ENCODE assay signal across 16 cellular contexts in the genomic region with DNA sequence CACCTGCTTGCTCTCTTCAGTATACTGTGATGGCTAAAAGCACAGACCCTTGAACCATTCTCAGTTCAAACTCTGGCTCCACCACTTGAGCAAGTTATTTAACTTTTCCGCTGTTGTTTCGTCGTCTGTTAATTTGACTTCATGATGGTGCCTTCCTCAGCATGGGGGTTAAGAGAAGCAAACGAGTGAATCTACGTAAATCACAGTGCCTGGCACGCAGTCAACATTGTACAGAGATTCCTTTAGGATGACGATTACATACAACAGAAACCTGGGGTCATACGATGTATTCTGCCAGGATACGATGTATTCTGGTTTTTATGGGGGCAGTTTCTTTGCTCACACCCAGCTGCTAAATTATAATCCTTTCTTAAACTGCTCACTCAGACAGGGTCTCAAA.
DNase-seq lines count a peak whose midpoint lies in the region; ATAC-seq and TF ChIP-seq lines count a peak whose summit lies in the region.
"Had no signal": no experiment of that assay in that cellular context is flagged by ENCODE, and none has a peak within 500 bp of the region (broad histone marks: within the 10 kb centered on the region; RNA-seq: fewer than 3 reads in every experiment).

No MANE protein-coding gene starts in this region.

- peak; percentile 91 for DNase-seq in amniotic epithelial cell (ENCODE audit: low read depth)
- DNase-seq in brain microvascular endothelial cell, result peak; percentile 65
- peak; percentile 58 for DNase-seq in fibroblast of pulmonary artery (ENCODE audit: low read depth)
- no peak for DNase-seq in mesothelial cell of epicardium (ENCODE audit: low spot score in 2 of 2, unreplicated experiment in 2 of 2)
- no peak for DNase-seq in foreskin fibroblast
- DNase-seq in NOMO-1 treated with dmso at 0.1 percent for 144 hours (lab: John Stamatoyannopoulos, UW; ENCODE audit: unreplicated experiment), result no peak
- no peak for DNase-seq in stimulated activated naive CD8-positive, alpha-beta T cell treated with anti-CD3 and anti-CD28 coated beads, Interleukin-15, amount 100 ng/mL, for 72 hours
- DNase-seq: BE2C; Caco-2; CD4-positive, alpha-beta T cell; GDM1; HCEC 1CT had no signal

- peaks cover 11% of the 10 kb centered on the region for H3K9me3 Mint-ChIP-seq in mesothelial cell of epicardium
- peaks cover 0 to 7% of the 10 kb centered on the region in 2 donors for H3K9me3 Mint-ChIP-seq in stimulated activated naive CD8-positive, alpha-beta T cell treated with anti-CD3 and anti-CD28 coated beads, Interleukin-15, amount 100 ng/mL, for 72 hours

- peak overlapping the region; percentile 41 for H3K27ac ChIP-seq in brain microvascular endothelial cell
- H3K27ac ChIP-seq: C4-2B had no signal

- ATAC-seq in HG02852 (IDR thresholded peaks at IDR 0.05; ENCODE audit: unreplicated experiment), result no peak
- ATAC-seq in stimulated activated naive CD8-positive, alpha-beta T cell treated with anti-CD3 and anti-CD28 coated beads, Interleukin-15, amount 100 ng/mL, for 72 hours, result no peak
- ATAC-seq: GM23338 had no signal

- no peak overlapping the region for H3K4me3 Mint-ChIP-seq in mesothelial cell of epicardium
- no peak overlapping the region for H3K4me3 Mint-ChIP-seq in stimulated activated naive CD8-positive, alpha-beta T cell treated with anti-CD3 and anti-CD28 coated beads, Interleukin-15, amount 100 ng/mL, for 72 hours
- H3K4me3 Mint-ChIP-seq: CD4-positive, alpha-beta T cell; GM23338; IgD-negative memory B cell had no signal

- in situ Hi-C loops in brain microvascular endothelial cell (cut with HindIII; ENCODE audit: low pct_ligation_motif_present, low sequenced_read_pairs), result no loop called here

- H3K27ac Mint-ChIP-seq in mesothelial cell of epicardium, result peak overlapping the region; percentile 80
- no peak overlapping the region for H3K27ac Mint-ChIP-seq in stimulated activated naive CD8-positive, alpha-beta T cell treated with anti-CD3 and anti-CD28 coated beads, Interleukin-15, amount 100 ng/mL, for 72 hours
- H3K27ac Mint-ChIP-seq: CD4-positive, alpha-beta T cell; GM23338; IgD-negative memory B cell had no signal

- no peak overlapping the region for H3K4me3 ChIP-seq in brain microvascular endothelial cell (ENCODE audit: low read depth, low read length)
- H3K4me3 ChIP-seq in fibroblast of pulmonary artery (replicated peaks; ENCODE audit: low read depth, low read length), result no peak overlapping the region
- H3K4me3 ChIP-seq in foreskin fibroblast (ENCODE audit: low read depth in 1 of 2, low read length in 2 of 2), result no peak overlapping the region
- H3K4me3 ChIP-seq: GM23338 had no signal

- no peaks in the 10 kb centered on the region for H3K27me3 ChIP-seq in brain microvascular endothelial cell (replicated peaks)
- H3K27me3 ChIP-seq: BE2C had no signal

- peaks cover 5% of the 10 kb centered on the region for H3K36me3 Mint-ChIP-seq in mesothelial cell of epicardium
- H3K36me3 Mint-ChIP-seq: IgD-negative memory B cell had no signal

- no peaks in the 10 kb centered on the region for H3K36me3 ChIP-seq in brain microvascular endothelial cell (replicated peaks)
- H3K36me3 ChIP-seq: BE2C had no signal

- TF ChIP-seq CTCF in brain microvascular endothelial cell (IDR thresholded peaks at IDR 0.05; ENCODE audit: low read depth, low read length, missing control alignments) (no peak), fibroblast of pulmonary artery (IDR thresholded peaks at IDR 0.05; ENCODE audit: low read length, missing control alignments) (no peak), mesothelial cell of epicardium (IDR thresholded peaks at IDR 0.05; ENCODE audit: unreplicated experiment) (no peak), foreskin fibroblast (IDR thresholded peaks at IDR 0.05; ENCODE audit: low read depth, low read length) (no peak)

- H3K27me3 Mint-ChIP-seq in mesothelial cell of epicardium (ENCODE audit: low read depth), result peaks cover 2% of the 10 kb centered on the region
- no peaks in the 10 kb centered on the region for H3K27me3 Mint-ChIP-seq in stimulated activated naive CD8-positive, alpha-beta T cell treated with anti-CD3 and anti-CD28 coated beads, Interleukin-15, amount 100 ng/mL, for 72 hours
- H3K27me3 Mint-ChIP-seq: CD4-positive, alpha-beta T cell; IgD-negative memory B cell had no signal

- H3K4me1 Mint-ChIP-seq in mesothelial cell of epicardium, result peaks cover 29% of the 10 kb centered on the region
- no peaks in the 10 kb centered on the region for H3K4me1 Mint-ChIP-seq in stimulated activated naive CD8-positive, alpha-beta T cell treated with anti-CD3 and anti-CD28 coated beads, Interleukin-15, amount 100 ng/mL, for 72 hours
- H3K4me1 Mint-ChIP-seq: GM23338, IgD-negative memory B cell had no signal

Comparison
In these comparisons a context has a peak if more than half of its experiments do, and no peak if none do; other contexts are left out.
1. DNase-seq: peak in amniotic epithelial cell (single experiment), brain microvascular endothelial cell (single experiment) and fibroblast of pulmonary artery (single experiment); none in mesothelial cell of epicardium (0 of 2), foreskin fibroblast (0 of 2), NOMO-1 treated with dmso at 0.1 percent for 144 hours (single experiment) and stimulated activated naive CD8-positive, alpha-beta T cell treated with anti-CD3 and anti-CD28 coated beads, Interleukin-15, amount 100 ng/mL, for 72 hours (0 of 2).